ENCODE assay signal across 7 cellular contexts in genomic region chr15:41425907-41426306, GRCh38. TPM values are rescaled to one million over a fixed set of nuclear protein-coding genes. Genes with fewer than 3 reads are reported as not detected.
DNase-seq lines count a peak whose midpoint lies in the region; ATAC-seq and TF ChIP-seq lines count a peak whose summit lies in the region.
"Not testable (repeated sequence)": the region's sequence is repeated elsewhere in the genome, so short reads cannot be mapped to it uniquely, and the experiment has no call there.

No MANE protein-coding gene starts in this region.

- not testable (repeated sequence) for H3K36me3 ChIP-seq in HCT116 (ENCODE audit: control insufficient read depth in 1 of 2, insufficient read depth in 2 of 2, low read length in 2 of 2); sigmoid colon
- H3K36me3 ChIP-seq in endodermal cell (ENCODE audit: control insufficient read depth, insufficient read depth, low read length): peaks cover 11% of the 10 kb centered on the region

- H3K79me2 ChIP-seq in HCT116 (ENCODE audit: insufficient read depth, low read length): peaks cover 75% of the 10 kb centered on the region

- peaks cover 27% of the 10 kb centered on the region for H3K4me1 Mint-ChIP-seq in T-helper 2 cell treated with Interferon-gamma antibody and Interleukin-4, amounts not matched to agents 5 μg/mL and 100 μg/mL, for 36 hours (ENCODE audit: low read depth)
- peaks cover 41% of the 10 kb centered on the region for H3K4me1 Mint-ChIP-seq in activated CD8-positive, alpha-beta memory T cell treated with anti-CD3 and anti-CD28 coated beads, Interleukin-2, amount 10 ng/mL, durations not matched to agents 7 days and 5 days
- H3K4me1 Mint-ChIP-seq in endodermal cell: not testable (repeated sequence)
- H3K4me1 Mint-ChIP-seq in nephron progenitor cell: peaks cover 13% of the 10 kb centered on the region

- H3K9me3 ChIP-seq in HCT116 (ENCODE audit: control insufficient read depth in 1 of 2, insufficient read depth in 1 of 2, low read depth in 1 of 2, low read length in 2 of 2); endodermal cell (ENCODE audit: control insufficient read depth, low read length); sigmoid colon: not testable (repeated sequence)

- 92 to 96% methylated on average over 5 of the region's 5 CpGs for WGBS in endodermal cell (ENCODE audit: insufficient coverage in 1 of 2, insufficient read length in 1 of 2), 2 experiments
- WGBS in sigmoid colon, 2 donors: 95 to 96% methylated on average over 5 of the region's 5 CpGs

- CTCF ChIA-PET in HCT116 (lab: Charles Lee); activated CD8-positive, alpha-beta memory T cell treated with anti-CD3 and anti-CD28 coated beads, Interleukin-2, amount 10 ng/mL, durations not matched to agents 7 days and 5 days (lab: Charles Lee): not testable (repeated sequence)

- not testable (repeated sequence) for TF ChIP-seq RAD21 in HCT116 (IDR thresholded peaks at IDR 0.05; ENCODE audit: low read depth)

- not testable (repeated sequence) for TF ChIP-seq EP300 in sigmoid colon (IDR thresholded peaks at IDR 0.05)

- intact Hi-C loops in HCT116 (cut with micrococcal nuclease); sigmoid colon (cut with DNase I): not testable (repeated sequence)

- not testable (repeated sequence) for H3K27me3 Mint-ChIP-seq in T-helper 2 cell treated with Interferon-gamma antibody and Interleukin-4, amounts not matched to agents 5 μg/mL and 100 μg/mL, for 36 hours (ENCODE audit: low read depth); activated CD8-positive, alpha-beta memory T cell treated with anti-CD3 and anti-CD28 coated beads, Interleukin-2, amount 10 ng/mL, durations not matched to agents 7 days and 5 days; endodermal cell (ENCODE audit: insufficient read depth); nephron progenitor cell (ENCODE audit: low read depth, poor library complexity)

- H3K9ac ChIP-seq in HCT116 (ENCODE audit: low read length); endodermal cell (ENCODE audit: extremely low read depth, low read length, poor library complexity, severe bottlenecking): not testable (repeated sequence)

- not testable (repeated sequence) for H2AFZ ChIP-seq in HCT116 (ENCODE audit: low read depth, low read length, poor library complexity, severe bottlenecking)

- not testable (repeated sequence) for H4K20me1 ChIP-seq in HCT116 (ENCODE audit: insufficient read depth)

- not testable (repeated sequence) for H3K27me3 ChIP-seq in HCT116 (ENCODE audit: insufficient read depth, low read length); endodermal cell (ENCODE audit: control insufficient read depth, insufficient read depth, low read length, poor library complexity, severe bottlenecking); sigmoid colon

- not testable (repeated sequence) for H3K4me2 ChIP-seq in HCT116 (ENCODE audit: low read length)

- peaks cover 13% of the 10 kb centered on the region for H3K36me3 Mint-ChIP-seq in T-helper 2 cell treated with Interferon-gamma antibody and Interleukin-4, amounts not matched to agents 5 μg/mL and 100 μg/mL, for 36 hours (ENCODE audit: low read depth)
- not testable (repeated sequence) for H3K36me3 Mint-ChIP-seq in activated CD8-positive, alpha-beta memory T cell treated with anti-CD3 and anti-CD28 coated beads, Interleukin-2, amount 10 ng/mL, durations not matched to agents 7 days and 5 days
- H3K36me3 Mint-ChIP-seq in endodermal cell (ENCODE audit: low read depth) (peaks cover 15% of the 10 kb centered on the region), nephron progenitor cell (ENCODE audit: low read depth) (peaks cover 52% of the 10 kb centered on the region)

- H3K9me2 ChIP-seq in HCT116 (ENCODE audit: insufficient read depth): not testable (repeated sequence)

- not testable (repeated sequence) for H3K4me3 ChIP-seq in HCT116 (replicated peaks in 1 of 2; ENCODE audit: low read depth in 1 of 2, low read length in 2 of 2); endodermal cell (ENCODE audit: low read length); sigmoid colon

- H3K27ac Mint-ChIP-seq in T-helper 2 cell treated with Interferon-gamma antibody and Interleukin-4, amounts not matched to agents 5 μg/mL and 100 μg/mL, for 36 hours: peak overlapping the region; percentile 26
- H3K27ac Mint-ChIP-seq in activated CD8-positive, alpha-beta memory T cell treated with anti-CD3 and anti-CD28 coated beads, Interleukin-2, amount 10 ng/mL, durations not matched to agents 7 days and 5 days: peak overlapping the region; percentile 57
- peak overlapping the region; percentile 20 for H3K27ac Mint-ChIP-seq in endodermal cell
- H3K27ac Mint-ChIP-seq in nephron progenitor cell: peak overlapping the region; percentile 1

- peak; percentile 33; the same call in 1 of the 2 replicates for ATAC-seq in HCT116
- not testable (repeated sequence) for ATAC-seq in activated CD8-positive, alpha-beta memory T cell treated with anti-CD3 and anti-CD28 coated beads, Interleukin-2, amount 10 ng/mL, durations not matched to agents 7 days and 5 days

- TF ChIP-seq CTCF in HCT116 (IDR thresholded peaks at IDR 0.05 in 2 of 3, conservative IDR thresholded peaks at IDR 0.05 in 1 of 3; ENCODE audit: borderline replicate concordance in 1 of 3, insufficient read depth in 1 of 3, low read depth in 2 of 3, low read length in 2 of 3); endodermal cell (conservative IDR thresholded peaks at IDR 0.05); nephron progenitor cell (IDR thresholded peaks at IDR 0.05); sigmoid colon (IDR thresholded peaks at IDR 0.05): not testable (repeated sequence)

- 0 out of 2 replicates have a peak overlapping the region, but pooled peaks have one; percentile 11 for H3K27ac ChIP-seq in HCT116 (ENCODE audit: low read depth, low read length)
- H3K27ac ChIP-seq in endodermal cell (ENCODE audit: low read depth, low read length); sigmoid colon: not testable (repeated sequence)

- H3K4me1 ChIP-seq in HCT116 (ENCODE audit: control insufficient read depth in 1 of 2, insufficient read depth in 2 of 2, low read length in 2 of 2): peaks cover 2 to 11% of the 10 kb centered on the region in 2 experiments; a peak in 3 of 4 replicates
- not testable (repeated sequence) for H3K4me1 ChIP-seq in endodermal cell (ENCODE audit: control insufficient read depth, insufficient read depth, low read length); sigmoid colon

- DNase-seq in HCT116 (ENCODE audit: low read depth, low spot score); T-helper 2 cell treated with Interferon-gamma antibody and Interleukin-4, amounts not matched to agents 5 μg/mL and 100 μg/mL, for 36 hours (ENCODE audit: low spot score); activated CD8-positive, alpha-beta memory T cell treated with anti-CD3 and anti-CD28 coated beads, Interleukin-2, amount 10 ng/mL, durations not matched to agents 7 days and 5 days; endodermal cell; nephron progenitor cell: not testable (repeated sequence)
- DNase-seq in NCI-H2171 treated with DMSO at 0.1 percent for 48 hours (lab: John Stamatoyannopoulos, UW) (peak; percentile 28), sigmoid colon (peak; percentile 12)

- POLR2A ChIA-PET in HCT116 (lab: Charles Lee): not testable (repeated sequence)

- TF ChIP-seq POLR2A in HCT116 (IDR thresholded peaks at IDR 0.05; ENCODE audit: borderline replicate concordance, extremely low read depth, insufficient read depth, insufficient read length); sigmoid colon (IDR thresholded peaks at IDR 0.05): not testable (repeated sequence)

- RAD21 ChIA-PET in HCT116 (lab: Charles Lee; ENCODE audit: low non-redundant PET in 1 of 2, low total read pairs in 2 of 2, uncharacterized antibody in 2 of 2, unreplicated experiment in 2 of 2): not testable (repeated sequence)

- H3K9me3 Mint-ChIP-seq in T-helper 2 cell treated with Interferon-gamma antibody and Interleukin-4, amounts not matched to agents 5 μg/mL and 100 μg/mL, for 36 hours; activated CD8-positive, alpha-beta memory T cell treated with anti-CD3 and anti-CD28 coated beads, Interleukin-2, amount 10 ng/mL, durations not matched to agents 7 days and 5 days (ENCODE audit: low read depth); endodermal cell: not testable (repeated sequence)
- H3K9me3 Mint-ChIP-seq in nephron progenitor cell: peaks cover 14% of the 10 kb centered on the region

- H3K4me3 Mint-ChIP-seq in T-helper 2 cell treated with Interferon-gamma antibody and Interleukin-4, amounts not matched to agents 5 μg/mL and 100 μg/mL, for 36 hours; activated CD8-positive, alpha-beta memory T cell treated with anti-CD3 and anti-CD28 coated beads, Interleukin-2, amount 10 ng/mL, durations not matched to agents 7 days and 5 days; endodermal cell; nephron progenitor cell: not testable (repeated sequence)

- BruUV-seq in HCT116 (replicated peaks; lab: Mats Ljungman, UMichigan): not testable (repeated sequence)

RNA-seq across cellular contexts. Expression of gene RTF1, which starts 9.0 kb away (rescaled TPM):
- total RNA-seq in HCT116 (2021; ENCODE audit: unreplicated experiment): 27.5 TPM
- polyA plus RNA-seq in HCT116 (2012): 8.7 and 10.8 TPM in 2 replicates
- 10 to 100 TPM; 36.3 to 43.4 TPM for total RNA-seq in activated CD8-positive, alpha-beta memory T cell treated with anti-CD3 and anti-CD28 coated beads, Interleukin-2, amount 10 ng/mL, durations not matched to agents 7 days and 5 days
- 10 to 100 TPM; 48.6 to 66.3 TPM for total RNA-seq in endodermal cell
- polyA plus RNA-seq in endodermal cell (2013, experiment 1 of 2): 59.4 TPM
- 68.7 TPM for polyA plus RNA-seq in endodermal cell (2013, experiment 2 of 2)
- 10 to 100 TPM; 30.5 to 35.7 (median 32.2) TPM for total RNA-seq in sigmoid colon
- polyA plus RNA-seq in sigmoid colon: 10 to 100 TPM; 18.6 to 20.4 (median 19.0) TPM

RNA-seq across cellular contexts. Expression of gene NDUFAF1, which starts 23.6 kb away (rescaled TPM):
- 17.1 TPM for total RNA-seq in HCT116 (2021; ENCODE audit: unreplicated experiment)
- 4.6 and 7.2 TPM in 2 replicates for polyA plus RNA-seq in HCT116 (2012)
- total RNA-seq in activated CD8-positive, alpha-beta memory T cell treated with anti-CD3 and anti-CD28 coated beads, Interleukin-2, amount 10 ng/mL, durations not matched to agents 7 days and 5 days: 10 to 100 TPM; 12.4 to 14.1 TPM
- 10 to 100 TPM; 17.1 to 17.7 TPM for total RNA-seq in endodermal cell
- 20.2 TPM for polyA plus RNA-seq in endodermal cell (2013, experiment 1 of 2)
- polyA plus RNA-seq in endodermal cell (2013, experiment 2 of 2): 14.4 TPM
- 10 to 100 TPM; 13.9 to 17.1 (median 15.4) TPM for total RNA-seq in sigmoid colon
- polyA plus RNA-seq in sigmoid colon: 10 to 100 TPM; 16.2 to 20.8 (median 16.7) TPM

Comparison
In these comparisons a context has a peak if more than half of its experiments do, and no peak if none do; other contexts are left out.
1. H3K27ac Mint-ChIP-seq: peak in every context shown above with its lines; median percentile 57 in activated CD8-positive, alpha-beta memory T cell treated with anti-CD3 and anti-CD28 coated beads, Interleukin-2, amount 10 ng/mL, durations not matched to agents 7 days and 5 days; 26 in T-helper 2 cell treated with Interferon-gamma antibody and Interleukin-4, amounts not matched to agents 5 μg/mL and 100 μg/mL, for 36 hours; 20 in endodermal cell; 1 in nephron progenitor cell.